In genomic region chr4:83132065-83132464, GRCh38 we compare ENCODE assay signal across 1 cellular context.
TF ChIP-seq lines count a peak whose summit lies in the region.

No MANE protein-coding gene starts in this region.

TF ChIP-seq in GM12878, 131 proteins besides CTCF, POLR2A, EP300 and RAD21 (continued from another document):
- TF ChIP-seq PRDM15 (CRISPR knock-in tag; IDR thresholded peaks at IDR 0.05) (no peak), ZBED1 (IDR thresholded peaks at IDR 0.05; ENCODE audit: borderline replicate concordance) (no peak), ASH2L (IDR thresholded peaks at IDR 0.05; ENCODE audit: borderline replicate concordance, low read depth) (no peak), MEF2A (IDR thresholded peaks at IDR 0.05; ENCODE audit: insufficient read depth, low read depth, low read length) (no peak), E2F4 (IDR thresholded peaks at IDR 0.05; ENCODE audit: low read depth, low read length) (no peak), MYB (IDR thresholded peaks at IDR 0.05; ENCODE audit: borderline replicate concordance, low read depth, low read length) (no peak), NFXL1 (IDR thresholded peaks at IDR 0.05; ENCODE audit: borderline replicate concordance) (no peak), JUND (IDR thresholded peaks at IDR 0.05; ENCODE audit: low read depth, low read length) (no peak), ATF2 (IDR thresholded peaks at IDR 0.05; ENCODE audit: low read length) (no peak), BMI1 (IDR thresholded peaks at IDR 0.05; ENCODE audit: borderline replicate concordance) (no peak), ZNF274 (IDR thresholded peaks at IDR 0.05; ENCODE audit: insufficient read depth, insufficient read length) (no peak), ZBTB4 (CRISPR knock-in tag; IDR thresholded peaks at IDR 0.05) (no peak), MTA2 (IDR thresholded peaks at IDR 0.05; ENCODE audit: low read depth) (peak; percentile 44; the same call in 1 of the 2 replicates), SRF (IDR thresholded peaks at IDR 0.05; ENCODE audit: low read depth in 2 of 2, low read length in 2 of 2) (no peak), ATF7 (IDR thresholded peaks at IDR 0.05; ENCODE audit: low read depth) (peak; percentile 59; the same call in 1 of the 2 replicates), CREB1 (IDR thresholded peaks at IDR 0.05; ENCODE audit: low read depth) (no peak), STAT3 (IDR thresholded peaks at IDR 0.05; ENCODE audit: low read depth, low read length) (no peak), SIN3A (IDR thresholded peaks at IDR 0.05; ENCODE audit: low read depth, low read length) (no peak), HCFC1 (IDR thresholded peaks at IDR 0.05; ENCODE audit: low read length) (no peak)
